ENCODE assay signal across 1 cellular context in genomic region chr11:129265125-129265788, GRCh38.
TF ChIP-seq lines count a peak whose summit lies in the region.

No MANE protein-coding gene starts in this region.

TF ChIP-seq in GM23338, 12 proteins besides CTCF, POLR2A, EP300 and RAD21 (continued from another document):
- no peak for TF ChIP-seq JUNB (IDR thresholded peaks at IDR 0.05; ENCODE audit: unreplicated experiment)
- TF ChIP-seq ETS1 (IDR thresholded peaks at IDR 0.05): no peak
- no peak for TF ChIP-seq EZH2phosphoT487 (IDR thresholded peaks at IDR 0.05; ENCODE audit: unreplicated experiment)
- TF ChIP-seq ZNF331 (CRISPR knock-in tag; IDR thresholded peaks at IDR 0.05; ENCODE audit: low read depth): no peak
- no peak for TF ChIP-seq EZH2 (IDR thresholded peaks at IDR 0.05; ENCODE audit: low read depth, unreplicated experiment)
